In the genomic region with DNA sequence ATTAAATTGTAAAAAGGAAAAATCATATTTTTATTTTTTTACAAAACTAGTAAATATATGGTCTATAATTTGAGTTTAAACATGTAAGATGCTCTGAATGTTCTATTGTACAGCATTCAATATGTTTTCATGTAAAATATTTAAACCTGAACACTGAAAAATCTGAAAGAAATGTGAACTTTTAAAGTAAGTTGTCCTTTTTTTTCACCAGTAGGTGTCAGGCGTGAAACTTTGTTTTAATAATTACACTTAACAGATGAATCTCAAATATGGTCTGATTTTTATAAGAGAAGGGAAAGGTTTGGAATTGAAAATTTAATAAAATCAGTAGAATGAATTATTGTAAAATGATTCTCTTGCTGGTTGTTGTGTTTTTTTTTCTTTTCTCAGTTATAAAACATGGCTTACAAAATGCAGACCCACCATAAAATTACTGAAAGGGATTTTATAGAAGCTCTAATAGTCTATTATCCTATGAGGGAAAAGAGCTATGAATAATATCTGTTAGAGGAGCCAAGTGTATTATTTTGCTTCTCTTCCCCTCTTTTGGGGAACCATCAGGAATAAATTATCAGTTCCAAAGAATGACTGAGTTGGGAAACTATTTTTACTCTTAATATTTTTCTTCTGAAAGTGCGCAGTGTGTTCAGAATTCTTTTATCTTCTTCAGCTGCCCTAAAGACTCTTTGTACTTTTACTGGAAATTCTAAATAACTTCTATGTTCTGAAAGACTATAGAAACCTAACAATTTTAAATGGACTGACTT, we compare ENCODE assay signal across 11 cellular contexts.
DNase-seq lines count a peak whose midpoint lies in the region; TF ChIP-seq lines count a peak whose summit lies in the region.
"Had no signal": no experiment of that assay in that cellular context is flagged by ENCODE, and none has a peak within 500 bp of the region (broad histone marks: within the 10 kb centered on the region; RNA-seq: fewer than 3 reads in every experiment).

No MANE protein-coding gene starts in this region.

- no peak overlapping the region for H3K4ac ChIP-seq in mesendoderm (ENCODE audit: low read depth, low read length)

- H3K56ac ChIP-seq in mesendoderm (ENCODE audit: low read length), result no peak overlapping the region

- no peak overlapping the region for H2BK5ac ChIP-seq in mesendoderm (ENCODE audit: low read length)

- H3K79me2 ChIP-seq in mesendoderm (ENCODE audit: control insufficient read depth, insufficient read depth, low read length), result no peaks in the 10 kb centered on the region

- no peak overlapping the region for H3K4me2 ChIP-seq in mesendoderm (ENCODE audit: low read length)
- H3K4me2 ChIP-seq: BLaER1 treated with 17β-estradiol and CSF1 and Interleukin-3, amounts not matched to agents 10 nM and 100 nM had no signal

- no peaks in the 10 kb centered on the region for H3K9me3 ChIP-seq in testis
- H3K9me3 ChIP-seq: BLaER1 treated with 17β-estradiol and CSF1 and Interleukin-3, amounts not matched to agents 10 nM and 100 nM; MG63 had no signal

- H3K4me3 ChIP-seq in testis (no peak overlapping the region), mesendoderm (ENCODE audit: low read length) (no peak overlapping the region)
- H3K4me3 ChIP-seq: BLaER1 treated with 17β-estradiol and CSF1 and Interleukin-3, amounts not matched to agents 10 nM and 100 nM; MG63 had no signal

- H4K8ac ChIP-seq in mesendoderm (ENCODE audit: low read depth, low read length), result no peak overlapping the region

- DNase-seq in NCI-H748 (lab: John Stamatoyannopoulos, UW; ENCODE audit: unreplicated experiment) (peak; percentile 17), NCI-H748 treated with DMSO at 0.1 percent for 48 hours (lab: John Stamatoyannopoulos, UW) (no peak), OCI-M1 (lab: John Stamatoyannopoulos, UW) (peak; percentile 0), fibroblast of peridontal ligament (ENCODE audit: extremely low read depth) (peak; percentile 41), testis (no peak), cortex of kidney (lab: John Stamatoyannopoulos, UW) (no peak), mesendoderm (no peak), COR-L47 (lab: John Stamatoyannopoulos, UW) (no peak)
- DNase-seq: MG63, SHP77 treated with DMSO at 0.1 percent for 48 hours had no signal

- peak overlapping the region; percentile 6 to 64 for H3K27ac ChIP-seq in testis
- H3K27ac ChIP-seq in mesendoderm (ENCODE audit: low read depth, low read length), result no peak overlapping the region
- H3K27ac ChIP-seq: BLaER1 treated with 17β-estradiol and CSF1 and Interleukin-3, amounts not matched to agents 10 nM and 100 nM had no signal

- no peaks in the 10 kb centered on the region for H3K79me1 ChIP-seq in mesendoderm (ENCODE audit: low read length)

- no peaks in the 10 kb centered on the region for H3K27me3 ChIP-seq in testis
- H3K27me3 ChIP-seq in mesendoderm (ENCODE audit: insufficient read depth, low read length, poor library complexity), result no peaks in the 10 kb centered on the region
- H3K27me3 ChIP-seq: BLaER1 treated with 17β-estradiol and CSF1 and Interleukin-3, amounts not matched to agents 10 nM and 100 nM; MG63 had no signal

- H3K4me1 ChIP-seq in testis (peaks cover 15% of the 10 kb centered on the region), mesendoderm (ENCODE audit: control insufficient read depth, low read depth, low read length) (peaks cover 15% of the 10 kb centered on the region)
- H3K4me1 ChIP-seq: BLaER1 treated with 17β-estradiol and CSF1 and Interleukin-3, amounts not matched to agents 10 nM and 100 nM had no signal

- H3K18ac ChIP-seq in mesendoderm (ENCODE audit: low read length), result no peak overlapping the region

- H4K5ac ChIP-seq in mesendoderm (ENCODE audit: low read length), result no peak overlapping the region

- H3K36me3 ChIP-seq in testis (ENCODE audit: low read depth, missing control alignments), result no peaks in the 10 kb centered on the region
- no peaks in the 10 kb centered on the region for H3K36me3 ChIP-seq in mesendoderm (ENCODE audit: control insufficient read depth, insufficient read depth, low read length)
- H3K36me3 ChIP-seq: MG63 had no signal

- H3K9ac ChIP-seq in mesendoderm (ENCODE audit: low read length), result no peak overlapping the region
- H3K9ac ChIP-seq: BLaER1 treated with 17β-estradiol and CSF1 and Interleukin-3, amounts not matched to agents 10 nM and 100 nM had no signal

- peak in 1 of 3 experiments; percentile 16 for TF ChIP-seq CTCF in testis (IDR thresholded peaks at IDR 0.05)

- no peak for TF ChIP-seq POLR2A in testis (IDR thresholded peaks at IDR 0.05)

- intact Hi-C loops in testis (cut with DNase I; ENCODE audit: low total_unique reads), result no loop called here

- 58 to 59% methylated on average over 2 of the region's 2 CpGs for WGBS in testis, 2 donors
- WGBS in mesendoderm (ENCODE audit: extremely low coverage, insufficient coverage, low lambda C conversion rate), result no CpG with 5 or more reads among the region's 2 CpGs

- H3K23ac ChIP-seq in mesendoderm (ENCODE audit: low read length), result no peak overlapping the region

- no peak overlapping the region for H2AK5ac ChIP-seq in mesendoderm (ENCODE audit: low read length)

- no peak overlapping the region for H2BK120ac ChIP-seq in mesendoderm (ENCODE audit: low read depth, low read length)

- H2BK15ac ChIP-seq in mesendoderm (replicated peaks; ENCODE audit: low read depth), result no peak overlapping the region

Comparison
In these comparisons a context has a peak if more than half of its experiments do, and no peak if none do; other contexts are left out.
1. DNase-seq: peak in NCI-H748 (single experiment), OCI-M1 (single experiment) and fibroblast of peridontal ligament (single experiment); none in NCI-H748 treated with DMSO at 0.1 percent for 48 hours (single experiment), testis (single experiment), cortex of kidney (single experiment), mesendoderm (single experiment) and COR-L47 (single experiment).